34 cellular contexts compared by ENCODE assay signal in the genomic region with DNA sequence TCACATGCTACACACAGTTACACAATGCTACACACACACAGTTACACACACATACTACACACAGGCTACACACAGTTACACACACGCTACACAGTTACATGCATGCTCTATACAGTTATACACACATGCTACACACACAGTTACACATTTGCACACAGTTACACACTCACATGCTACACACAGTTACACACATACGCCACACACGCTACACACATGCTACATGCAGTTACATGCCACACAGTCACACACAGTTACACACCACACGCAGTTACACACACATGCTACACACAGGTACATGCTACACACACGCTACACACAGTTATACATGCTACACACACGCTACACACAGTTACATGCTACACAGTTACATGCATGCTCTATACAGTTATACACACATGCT. TPM values are rescaled to one million over a fixed set of nuclear protein-coding genes. Genes with fewer than 3 reads are reported as not detected.
"Had no signal": no experiment of that assay in that cellular context is flagged by ENCODE, and none has a peak within 500 bp of the region (broad histone marks: within the 10 kb centered on the region; RNA-seq: fewer than 3 reads in every experiment).

No MANE protein-coding gene starts in this region.

- H3K4me2 ChIP-seq: hepatocyte had no signal

- ATAC-seq: activated CD8-positive, alpha-beta memory T cell treated with anti-CD3 and anti-CD28 coated beads, Interleukin-2, amount 10 ng/mL, durations not matched to agents 7 days and 5 days; activated CD8-positive, alpha-beta T cell treated with anti-CD3 and anti-CD28 coated beads, Interleukin-2, amount 10 ng/mL, durations not matched to agents 7 days and 5 days; gastrocnemius medialis; left cardiac atrium; naive thymus-derived CD8-positive, alpha-beta T cell had no signal

- H3K9me3 Mint-ChIP-seq: stimulated activated effector memory CD8-positive, alpha-beta T cell treated with anti-CD3 and anti-CD28 coated beads, Interleukin-12 subunit alpha, Interleukin-12 subunit beta, amount 100 ng/mL, for 72 hours had no signal

- H3K27me3 Mint-ChIP-seq: stimulated activated naive CD8-positive, alpha-beta T cell treated with anti-CD3 and anti-CD28 coated beads, Interleukin-15, Interleukin-2, amounts not matched to agents 100 ng/mL and 50 ng/mL, for 24 hours had no signal

- H3K27ac Mint-ChIP-seq: activated CD8-positive, alpha-beta memory T cell treated with anti-CD3 and anti-CD28 coated beads, Interleukin-2, amount 10 ng/mL, durations not matched to agents 7 days and 5 days; activated CD8-positive, alpha-beta T cell treated with anti-CD3 and anti-CD28 coated beads, Interleukin-2, amount 10 ng/mL, durations not matched to agents 7 days and 5 days; activated naive CD8-positive, alpha-beta T cell; stimulated activated effector memory CD8-positive, alpha-beta T cell treated with anti-CD3 and anti-CD28 coated beads, Interleukin-12 subunit alpha, Interleukin-12 subunit beta, amount 100 ng/mL, for 72 hours; stimulated activated naive CD8-positive, alpha-beta T cell treated with anti-CD3 and anti-CD28 coated beads, Interleukin-15, Interleukin-2, amounts not matched to agents 100 ng/mL and 50 ng/mL, for 24 hours; type B pancreatic cell had no signal

- H2AFZ ChIP-seq: hepatocyte had no signal

- H3K4me3 Mint-ChIP-seq: activated CD8-positive, alpha-beta memory T cell treated with anti-CD3 and anti-CD28 coated beads, Interleukin-2, amount 10 ng/mL, durations not matched to agents 7 days and 5 days; activated CD8-positive, alpha-beta T cell treated with anti-CD3 and anti-CD28 coated beads, Interleukin-2, amount 10 ng/mL, durations not matched to agents 7 days and 5 days; activated naive CD8-positive, alpha-beta T cell; stimulated activated effector memory CD8-positive, alpha-beta T cell treated with anti-CD3 and anti-CD28 coated beads, Interleukin-12 subunit alpha, Interleukin-12 subunit beta, amount 100 ng/mL, for 72 hours; stimulated activated naive CD8-positive, alpha-beta T cell treated with anti-CD3 and anti-CD28 coated beads, Interleukin-15, Interleukin-2, amounts not matched to agents 100 ng/mL and 50 ng/mL, for 24 hours; type B pancreatic cell had no signal

- H3K4me3 ChIP-seq: cardiac muscle cell, coronary artery, dorsolateral prefrontal cortex, gastrocnemius medialis, hepatocyte, sigmoid colon, thoracic aorta, vagina had no signal

- H3K9me3 ChIP-seq: gastrocnemius medialis, sigmoid colon, thoracic aorta, vagina had no signal

- FAIRE-seq: keratinocyte, small intestine, TTC549 had no signal

- H3K4me1 ChIP-seq: gastrocnemius medialis, sigmoid colon, vagina had no signal

- H3K79me2 ChIP-seq: hepatocyte had no signal

- DNase-seq: activated CD4-positive, alpha-beta T cell treated with anti-CD3 and anti-CD28 coated beads for 1 hour; activated CD8-positive, alpha-beta memory T cell treated with anti-CD3 and anti-CD28 coated beads, Interleukin-2, amount 10 ng/mL, durations not matched to agents 7 days and 5 days; activated CD8-positive, alpha-beta T cell treated with anti-CD3 and anti-CD28 coated beads, Interleukin-2, amount 10 ng/mL, durations not matched to agents 7 days and 5 days; activated naive CD4-positive, alpha-beta T cell; activated T-cell treated with anti-CD3 and anti-CD28 coated beads, Interleukin-2, amount 50 U/mL, for 48 hours; anterior cingulate cortex; dorsolateral prefrontal cortex; effector memory CD4-positive, alpha-beta T cell; erythroblast; gastrocnemius medialis; left cardiac atrium; mammary epithelial cell; midbrain; naive thymus-derived CD8-positive, alpha-beta T cell; retina; sigmoid colon; small intestine; stimulated activated CD4-positive, alpha-beta T cell treated with anti-CD3 and anti-CD28 coated beads, Interleukin-4, amount 100 ng/mL, for 24 hours; T-helper 9 cell had no signal

- H3K36me3 Mint-ChIP-seq: activated naive CD8-positive, alpha-beta T cell; naive thymus-derived CD8-positive, alpha-beta T cell; stimulated activated effector memory CD8-positive, alpha-beta T cell treated with anti-CD3 and anti-CD28 coated beads, Interleukin-12 subunit alpha, Interleukin-12 subunit beta, amount 100 ng/mL, for 72 hours; type B pancreatic cell had no signal

- H3K27ac ChIP-seq: cardiac muscle cell, coronary artery, dorsolateral prefrontal cortex, gastrocnemius medialis, hepatocyte, sigmoid colon, thoracic aorta, vagina had no signal

- H3K36me3 ChIP-seq: cardiac muscle cell, gastrocnemius medialis, sigmoid colon, thoracic aorta, vagina had no signal

- H3K27me3 ChIP-seq: vagina had no signal

RNA-seq across cellular contexts. Expression of gene MYT1, which starts 15.6 kb away (rescaled TPM):
- total RNA-seq: activated CD8-positive, alpha-beta memory T cell treated with anti-CD3 and anti-CD28 coated beads, Interleukin-2, amount 10 ng/mL, durations not matched to agents 7 days and 5 days; activated CD8-positive, alpha-beta T cell treated with anti-CD3 and anti-CD28 coated beads, Interleukin-2, amount 10 ng/mL, durations not matched to agents 7 days and 5 days; gastrocnemius medialis; mammary epithelial cell; naive thymus-derived CD8-positive, alpha-beta T cell; osteocyte; posterior vena cava; subcutaneous adipose tissue; T-helper 1 cell treated with Interleukin-12 subunit alpha and Interleukin-12 subunit beta and Interleukin-4 antibody, amounts not matched to agents 30 ng/mL and 1 ng/mL, for 36 hours; thoracic aorta; vagina had no signal
- polyA plus RNA-seq: keratinocyte; naive thymus-derived CD8-positive, alpha-beta T cell had no signal
